12 cellular contexts compared by ENCODE assay signal in genomic region chr2:14288016-14288415, GRCh38.
DNase-seq lines count a peak whose midpoint lies in the region; ATAC-seq and TF ChIP-seq lines count a peak whose summit lies in the region.
"Had no signal": no experiment of that assay in that cellular context is flagged by ENCODE, and none has a peak within 500 bp of the region (broad histone marks: within the 10 kb centered on the region; RNA-seq: fewer than 3 reads in every experiment).

No MANE protein-coding gene starts in this region.

- H3K27ac ChIP-seq in RWPE2 (ENCODE audit: poor library complexity, severe bottlenecking) = no peak overlapping the region
- H3K27ac ChIP-seq: uterus had no signal

- DNase-seq in DMS153 (lab: John Stamatoyannopoulos, UW) = peak; percentile 80
- DNase-seq in NCI-H146 (lab: John Stamatoyannopoulos, UW) = peak; percentile 72
- peak; percentile 78 for DNase-seq in RWPE2 (ENCODE audit: low spot score)
- DNase-seq in left colon = no peak
- no peak for DNase-seq in hypothalamus (lab: John Stamatoyannopoulos, UW)
- no peak for DNase-seq in activated CD4-positive, alpha-beta T cell treated with anti-CD3 and anti-CD28 coated beads, Interleukin-2, amount 50 U/mL, for 1 hour
- no peak for DNase-seq in T-helper 9 cell
- no peak for DNase-seq in T-helper 17 cell
- DNase-seq: activated CD4-positive, alpha-beta T cell treated with anti-CD3 and anti-CD28 coated beads, Interleukin-2, amount 50 U/mL, for 4 hours; stimulated activated CD8-positive, alpha-beta memory T cell treated with anti-CD3 and anti-CD28 coated beads, Interleukin-4, amount 100 ng/mL, for 48 hours; SW 1271; uterus had no signal

- no peak overlapping the region for H3K27ac Mint-ChIP-seq in T-helper 17 cell

- peak; percentile 100 for ATAC-seq in RWPE2 (ENCODE audit: low read depth)
- ATAC-seq in left colon = peak; percentile 56
- ATAC-seq in T-helper 17 cell = no peak

- no peaks in the 10 kb centered on the region for H3K36me3 ChIP-seq in RWPE2 (ENCODE audit: low read depth)
- H3K36me3 ChIP-seq: uterus had no signal

- H3K4me3 ChIP-seq in RWPE2 (ENCODE audit: severe bottlenecking) = no peak overlapping the region
- H3K4me3 ChIP-seq: uterus had no signal

- H3K4me3 Mint-ChIP-seq in T-helper 17 cell = no peak overlapping the region

- H3K4me1 ChIP-seq in RWPE2 (ENCODE audit: insufficient read depth, poor library complexity, severe bottlenecking) = peaks cover 6% of the 10 kb centered on the region
- H3K4me1 ChIP-seq: uterus had no signal

- no peaks in the 10 kb centered on the region for H3K27me3 Mint-ChIP-seq in T-helper 17 cell

- H3K36me3 Mint-ChIP-seq in T-helper 17 cell (ENCODE audit: low read depth) = no peaks in the 10 kb centered on the region

- H3K27me3 ChIP-seq in RWPE2 (ENCODE audit: insufficient read depth, poor library complexity, severe bottlenecking) = no peaks in the 10 kb centered on the region
- H3K27me3 ChIP-seq: uterus had no signal

- intact Hi-C loops in left colon (cut with DNase I, micrococcal nuclease) = no loop called here

- no peaks in the 10 kb centered on the region for H3K9me3 ChIP-seq in RWPE2 (ENCODE audit: severe bottlenecking)
- no peaks in the 10 kb centered on the region for H3K9me3 ChIP-seq in T-helper 17 cell (ENCODE audit: control insufficient read depth, low read length, poor library complexity, severe bottlenecking)
- H3K9me3 ChIP-seq: uterus had no signal

- TF ChIP-seq CTCF in RWPE2 (IDR thresholded peaks at IDR 0.05; ENCODE audit: poor library complexity, severe bottlenecking) = peak; percentile 70

- H3K4me1 Mint-ChIP-seq in T-helper 17 cell = no peaks in the 10 kb centered on the region

Comparison
In these comparisons a context has a peak if more than half of its experiments do, and no peak if none do; other contexts are left out.
1. DNase-seq: peak in DMS153 (single experiment), NCI-H146 (single experiment) and RWPE2 (single experiment); none in left colon (0 of 2), hypothalamus (0 of 51), activated CD4-positive, alpha-beta T cell treated with anti-CD3 and anti-CD28 coated beads, Interleukin-2, amount 50 U/mL, for 1 hour (single experiment), T-helper 9 cell (single experiment) and T-helper 17 cell (0 of 3).